Comparison of ENCODE assay signal across 23 cellular contexts in the genomic region with DNA sequence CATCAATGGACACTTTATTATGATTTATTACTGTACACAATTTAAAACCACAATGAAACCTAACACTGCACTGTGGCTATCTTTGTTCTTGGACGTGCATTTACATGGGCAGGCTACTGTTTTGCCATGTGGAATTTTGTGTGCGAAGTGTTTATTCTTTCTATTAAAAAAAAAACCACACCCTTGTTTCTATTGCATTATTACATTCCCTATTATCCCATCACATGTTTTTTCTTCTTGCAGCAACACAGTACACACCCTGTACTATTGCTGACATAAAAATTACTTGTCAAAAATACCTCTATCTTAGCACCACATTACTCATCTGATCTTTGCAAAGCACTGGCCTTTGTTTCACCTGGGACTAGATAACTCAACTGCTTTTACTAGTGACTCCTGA. TPM values are rescaled to one million over a fixed set of nuclear protein-coding genes. Genes with fewer than 3 reads are reported as not detected.
DNase-seq lines count a peak whose midpoint lies in the region; FAIRE-seq and TF ChIP-seq lines count a peak whose summit lies in the region.
"Had no signal": no experiment of that assay in that cellular context is flagged by ENCODE, and none has a peak within 500 bp of the region (broad histone marks: within the 10 kb centered on the region; RNA-seq: fewer than 3 reads in every experiment).

No MANE protein-coding gene starts in this region.

- H3K9me3 ChIP-seq in astrocyte (ENCODE audit: insufficient read depth, low read depth, low read length) = no peaks in the 10 kb centered on the region
- H3K9me3 ChIP-seq in hepatocyte (ENCODE audit: low read depth) = no peaks in the 10 kb centered on the region
- H3K9me3 ChIP-seq in smooth muscle cell (replicated peaks; ENCODE audit: low read depth) = no peaks in the 10 kb centered on the region
- H3K9me3 ChIP-seq: prostate gland, tibial nerve had no signal

- H3F3A ChIP-seq in smooth muscle cell (ENCODE audit: low read depth) = peaks cover 2% of the 10 kb centered on the region

- H3K4me2 ChIP-seq in astrocyte (ENCODE audit: low read length) (peak overlapping the region; percentile 99), hepatocyte (peak overlapping the region; percentile 97), smooth muscle cell (peak overlapping the region; percentile 97)

- H3K27me3 ChIP-seq in astrocyte (ENCODE audit: insufficient read depth, low read length) = no peaks in the 10 kb centered on the region
- H3K27me3 ChIP-seq in hepatocyte = no peaks in the 10 kb centered on the region
- H3K27me3 ChIP-seq in smooth muscle cell (ENCODE audit: low read depth) = no peaks in the 10 kb centered on the region
- H3K27me3 ChIP-seq: brain microvascular endothelial cell had no signal

- H3K9ac ChIP-seq in astrocyte (ENCODE audit: low read length) (no peak overlapping the region), smooth muscle cell (ENCODE audit: low read depth) (no peak overlapping the region)

- peaks cover 64% of the 10 kb centered on the region for H3K79me2 ChIP-seq in astrocyte (ENCODE audit: insufficient read depth, low read length)
- peaks cover 41% of the 10 kb centered on the region for H3K79me2 ChIP-seq in hepatocyte
- H3K79me2 ChIP-seq in smooth muscle cell (ENCODE audit: low read depth) = peaks cover 78% of the 10 kb centered on the region

- H3K36me3 Mint-ChIP-seq in astrocyte (ENCODE audit: low read depth, unreplicated experiment) = peaks cover 20% of the 10 kb centered on the region
- H3K36me3 Mint-ChIP-seq: activated naive CD4-positive, alpha-beta T cell treated with anti-CD3 and anti-CD28 coated beads, Interleukin-2, amount 50 U/mL, for 72 hours; naive B cell; stimulated activated memory B cell treated with anti-CD40 and anti-IgM and Interleukin-4, amounts not matched to agents 10 μg/mL and 1 μg/mL and 100 μg/mL, for 72 hours had no signal

- no peak overlapping the region for H3K27ac ChIP-seq in astrocyte (ENCODE audit: low read depth, low read length)
- H3K27ac ChIP-seq in hepatocyte = no peak overlapping the region
- no peak overlapping the region for H3K27ac ChIP-seq in smooth muscle cell (ENCODE audit: low read depth)
- H3K27ac ChIP-seq: 22Rv1, brain microvascular endothelial cell, prostate gland had no signal

- FAIRE-seq in astrocyte (lab: Jason Lieb, UNC) = no peak
- FAIRE-seq: GM12892 had no signal

- TF ChIP-seq CTCF in astrocyte (IDR thresholded peaks at IDR 0.05; ENCODE audit: insufficient read depth, low read depth, low read length) = no peak
- TF ChIP-seq CTCF in hepatocyte (IDR thresholded peaks at IDR 0.05; ENCODE audit: poor library complexity) = no peak
- no peak for TF ChIP-seq CTCF in smooth muscle cell (IDR thresholded peaks at IDR 0.05; ENCODE audit: borderline replicate concordance, insufficient read depth, poor library complexity, severe bottlenecking)

- H3K27me3 Mint-ChIP-seq in astrocyte (ENCODE audit: low read depth, unreplicated experiment) = no peaks in the 10 kb centered on the region

- no peak overlapping the region for H3K27ac Mint-ChIP-seq in astrocyte (ENCODE audit: unreplicated experiment)
- H3K27ac Mint-ChIP-seq: activated CD4-positive, alpha-beta memory T cell treated with anti-CD3 and anti-CD28 coated beads, Interleukin-2, amount 10 ng/mL, durations not matched to agents 7 days and 5 days; activated naive CD4-positive, alpha-beta T cell treated with anti-CD3 and anti-CD28 coated beads, Interleukin-2, amount 50 U/mL, for 72 hours; naive B cell; stimulated activated memory B cell treated with anti-CD40 and anti-IgM and Interleukin-4, amounts not matched to agents 10 μg/mL and 1 μg/mL and 100 μg/mL, for 72 hours; T-helper 1 cell treated with Interleukin-12 subunit alpha and Interleukin-12 subunit beta and Interleukin-4 antibody, amounts not matched to agents 30 μg/mL and 1 μg/mL, for 36 hours had no signal

- H3K9me2 ChIP-seq in hepatocyte (replicated peaks; ENCODE audit: insufficient read depth) = no peaks in the 10 kb centered on the region

- H3K4me1 Mint-ChIP-seq in astrocyte (ENCODE audit: low read depth, unreplicated experiment) = peaks cover 22% of the 10 kb centered on the region

- H3K4me3 ChIP-seq in astrocyte (ENCODE audit: insufficient read depth, low read depth, low read length) (no peak overlapping the region), hepatocyte (no peak overlapping the region), smooth muscle cell (peak overlapping the region; percentile 98)
- H3K4me3 ChIP-seq: prostate gland had no signal

- 72% methylated on average over 2 of the region's 2 CpGs for WGBS in hepatocyte (ENCODE audit: low lambda C conversion rate, missing lambda C conversion rate)
- 73% methylated on average over 2 of the region's 2 CpGs for WGBS in smooth muscle cell (ENCODE audit: low lambda C conversion rate)

- no peaks in the 10 kb centered on the region for H3K9me3 Mint-ChIP-seq in astrocyte (ENCODE audit: unreplicated experiment)
- H3K9me3 Mint-ChIP-seq: activated CD4-positive, alpha-beta memory T cell treated with anti-CD3 and anti-CD28 coated beads, Interleukin-2, amount 10 ng/mL, durations not matched to agents 7 days and 5 days; activated naive CD4-positive, alpha-beta T cell treated with anti-CD3 and anti-CD28 coated beads, Interleukin-2, amount 50 U/mL, for 72 hours; activated T-cell treated with anti-CD3 and anti-CD28 coated beads, Interleukin-2, amount 50 U/mL, for 4 hours; stimulated activated memory B cell treated with anti-CD40 and anti-IgM and Interleukin-4, amounts not matched to agents 10 μg/mL and 1 μg/mL and 100 μg/mL, for 72 hours; T-helper 1 cell treated with Interleukin-12 subunit alpha and Interleukin-12 subunit beta and Interleukin-4 antibody, amounts not matched to agents 30 μg/mL and 1 μg/mL, for 36 hours had no signal

- H3K36me3 ChIP-seq in astrocyte (ENCODE audit: insufficient read depth, low read length) (no peaks in the 10 kb centered on the region), hepatocyte (replicated peaks; ENCODE audit: insufficient read depth, low read depth) (no peaks in the 10 kb centered on the region), smooth muscle cell (ENCODE audit: low read depth) (no peaks in the 10 kb centered on the region)
- H3K36me3 ChIP-seq: prostate gland, tibial nerve had no signal

- H2AFZ ChIP-seq in astrocyte (ENCODE audit: low read depth, low read length) = no peak overlapping the region
- H2AFZ ChIP-seq in hepatocyte = no peak overlapping the region
- H2AFZ ChIP-seq in smooth muscle cell (ENCODE audit: low read depth) = no peak overlapping the region

- H3K4me1 ChIP-seq in astrocyte (ENCODE audit: insufficient read depth, low read length) (peaks cover 13% of the 10 kb centered on the region), hepatocyte (ENCODE audit: insufficient read depth) (peaks cover 17% of the 10 kb centered on the region), smooth muscle cell (ENCODE audit: low read depth) (peaks cover 33% of the 10 kb centered on the region)
- H3K4me1 ChIP-seq: prostate gland had no signal

- DNase-seq in NCI-H2107 treated with DMSO at 0.1 percent for 48 hours (lab: John Stamatoyannopoulos, UW; ENCODE audit: unreplicated experiment) = peak; percentile 9
- DNase-seq in NCI-H2107 (lab: John Stamatoyannopoulos, UW) = no peak
- no peak for DNase-seq in astrocyte (ENCODE audit: low read depth)
- no peak for DNase-seq in hepatocyte (ENCODE audit: low spot score)
- DNase-seq in smooth muscle cell (lab: John Stamatoyannopoulos, UW; ENCODE audit: unreplicated experiment) = no peak
- no peak for DNase-seq in mucosa of gallbladder (ENCODE audit: low spot score)
- DNase-seq in NAMALWA (ENCODE audit: low spot score) = no peak
- DNase-seq in nucleus accumbens (lab: John Stamatoyannopoulos, UW) = no peak
- DNase-seq: activated CD4-positive, alpha-beta memory T cell treated with anti-CD3 and anti-CD28 coated beads, Interleukin-2, amount 10 ng/mL, durations not matched to agents 7 days and 5 days; activated T-cell treated with anti-CD3 and anti-CD28 coated beads, Interleukin-2, amount 50 U/mL, for 4 hours; brain microvascular endothelial cell; GF-D8; IMR-90; naive B cell; NCI-H2171; stimulated activated CD4-positive, alpha-beta T cell treated with anti-CD3 and anti-CD28 coated beads, Interleukin-12 subunit alpha, Interleukin-12 subunit beta, amount 100 ng/mL, for 4 hours had no signal

- H3K4me3 Mint-ChIP-seq in astrocyte (ENCODE audit: unreplicated experiment) = peak overlapping the region; percentile 92
- H3K4me3 Mint-ChIP-seq: activated CD4-positive, alpha-beta memory T cell treated with anti-CD3 and anti-CD28 coated beads, Interleukin-2, amount 10 ng/mL, durations not matched to agents 7 days and 5 days; activated T-cell treated with anti-CD3 and anti-CD28 coated beads, Interleukin-2, amount 50 U/mL, for 4 hours; stimulated activated memory B cell treated with anti-CD40 and anti-IgM and Interleukin-4, amounts not matched to agents 10 μg/mL and 1 μg/mL and 100 μg/mL, for 72 hours; T-helper 1 cell treated with Interleukin-12 subunit alpha and Interleukin-12 subunit beta and Interleukin-4 antibody, amounts not matched to agents 30 μg/mL and 1 μg/mL, for 36 hours had no signal

- H4K20me1 ChIP-seq in astrocyte (ENCODE audit: insufficient read depth, low read length) (peaks cover 51% of the 10 kb centered on the region), hepatocyte (ENCODE audit: insufficient read depth, poor library complexity, severe bottlenecking) (no peaks in the 10 kb centered on the region), smooth muscle cell (ENCODE audit: low read depth) (peaks cover 74% of the 10 kb centered on the region)

RNA-seq across cellular contexts. Expression of a gene that starts 1.5 kb away (rescaled TPM):
- total RNA-seq in astrocyte (68.7 and 73.9 TPM in 2 replicates), hepatocyte (18.3 and 21.1 TPM in 2 replicates), smooth muscle cell (56.6 and 57.3 TPM in 2 replicates), mucosa of gallbladder (18.2 TPM)
- polyA plus RNA-seq in hepatocyte (2.0 and 4.2 TPM in 2 replicates), smooth muscle cell (9.9 and 10.6 TPM in 2 replicates)
